ENCODE assay signal across 10 cellular contexts in the genomic region with DNA sequence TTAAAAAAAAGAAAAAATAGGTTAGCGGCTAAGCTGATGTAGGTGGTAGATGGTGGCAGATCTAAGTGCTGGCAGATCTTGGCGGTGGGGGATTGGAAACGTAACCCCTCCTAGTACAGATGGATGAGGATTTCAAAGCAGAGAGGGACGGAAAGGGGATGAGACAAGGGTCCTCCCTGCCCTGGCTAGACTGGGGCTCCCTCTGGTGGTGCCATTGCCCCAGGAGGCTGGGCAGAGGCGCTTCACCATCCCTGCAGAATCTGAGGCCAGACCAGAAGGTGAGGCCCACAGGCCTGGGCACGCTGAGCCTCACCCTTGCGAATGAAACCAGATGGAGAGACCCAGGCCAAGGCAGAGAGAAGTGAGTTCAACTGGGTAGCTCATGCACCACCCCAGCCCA. TPM values are rescaled to one million over a fixed set of nuclear protein-coding genes. Genes with fewer than 3 reads are reported as not detected.
DNase-seq lines count a peak whose midpoint lies in the region; ATAC-seq and TF ChIP-seq lines count a peak whose summit lies in the region.
"Had no signal": no experiment of that assay in that cellular context is flagged by ENCODE, and none has a peak within 500 bp of the region (broad histone marks: within the 10 kb centered on the region; RNA-seq: fewer than 3 reads in every experiment).

No MANE protein-coding gene starts in this region.

- H3K36me3 ChIP-seq in heart left ventricle: no peaks in the 10 kb centered on the region

- 87 to 95% (median 90%) methylated on average over 7 of the region's 7 CpGs for WGBS in heart left ventricle, 4 donors

- H3K9me3 ChIP-seq in heart left ventricle: no peaks in the 10 kb centered on the region

- peaks cover 11% of the 10 kb centered on the region for H3K4me1 Mint-ChIP-seq in type B pancreatic cell (ENCODE audit: unreplicated experiment)
- H3K4me1 Mint-ChIP-seq in activated T-cell treated with anti-CD3 and anti-CD28 coated beads, Interleukin-2, amount 50 U/mL, for 4 hours (ENCODE audit: low read depth): peaks cover 22% of the 10 kb centered on the region

- ATAC-seq in heart left ventricle (no peak), left cardiac atrium (no peak), GM19351 (IDR thresholded peaks at IDR 0.05; ENCODE audit: unreplicated experiment) (no peak), HG03135 (IDR thresholded peaks at IDR 0.05; ENCODE audit: unreplicated experiment) (no peak)
- no peak for ATAC-seq in activated T-cell treated with anti-CD3 and anti-CD28 coated beads, Interleukin-2, amount 50 U/mL, for 4 hours

- H3K27ac Mint-ChIP-seq in type B pancreatic cell: no peak overlapping the region

- H3K4me3 ChIP-seq in heart left ventricle: no peak overlapping the region
- H3K4me3 ChIP-seq in choroid plexus epithelial cell (ENCODE audit: low read depth, low read length): no peak overlapping the region

- no peaks in the 10 kb centered on the region for H3K9me3 Mint-ChIP-seq in type B pancreatic cell
- H3K9me3 Mint-ChIP-seq in activated T-cell treated with anti-CD3 and anti-CD28 coated beads, Interleukin-2, amount 50 U/mL, for 4 hours: no peaks in the 10 kb centered on the region

- H3K27me3 Mint-ChIP-seq in type B pancreatic cell: peaks cover 18% of the 10 kb centered on the region
- peaks cover 3% of the 10 kb centered on the region for H3K27me3 Mint-ChIP-seq in activated T-cell treated with anti-CD3 and anti-CD28 coated beads, Interleukin-2, amount 50 U/mL, for 4 hours (ENCODE audit: low read depth)

- TF ChIP-seq CTCF in heart left ventricle (IDR thresholded peaks at IDR 0.05) (peak in 11 of 12 donors; percentile 6 to 33 (median 12)), choroid plexus epithelial cell (conservative IDR thresholded peaks at IDR 0.05; ENCODE audit: low read depth, low read length) (peak; percentile 68), type B pancreatic cell (conservative IDR thresholded peaks at IDR 0.05) (peak; percentile 60)

- H3K27me3 ChIP-seq in heart left ventricle: peaks cover 0 to 3% (median 0%) of the 10 kb centered on the region in 9 donors

- no peak for TF ChIP-seq POLR2A in heart left ventricle (IDR thresholded peaks at IDR 0.05)

- H3K27ac ChIP-seq in heart left ventricle: no peak overlapping the region

- peaks cover 4 to 17% (median 15%) of the 10 kb centered on the region in 12 donors for H3K4me1 ChIP-seq in heart left ventricle

- DNase-seq in heart left ventricle (no peak), left cardiac atrium (no peak), NAMALWA (ENCODE audit: low spot score) (peak; percentile 37), choroid plexus epithelial cell (ENCODE audit: low read depth) (no peak), type B pancreatic cell (ENCODE audit: extremely low spot score, unreplicated experiment) (no peak)
- DNase-seq in activated T-cell treated with anti-CD3 and anti-CD28 coated beads, Interleukin-2, amount 50 U/mL, for 4 hours: no peak
- DNase-seq: effector CD4-positive, alpha-beta T cell; NCI-H1092 had no signal

- H3K36me3 Mint-ChIP-seq in type B pancreatic cell: peaks cover 4% of the 10 kb centered on the region
- H3K36me3 Mint-ChIP-seq in activated T-cell treated with anti-CD3 and anti-CD28 coated beads, Interleukin-2, amount 50 U/mL, for 4 hours (ENCODE audit: insufficient read depth): no peaks in the 10 kb centered on the region

- intact Hi-C loops in heart left ventricle (cut with DNase I): loop anchor here in 3 of 10 donors (2.0 to 10.0 kb wide), 3 partner anchors 206 to 504 kb away; partner anchors contain the start of gene SNRPE (in 2 of the 3)
- intact Hi-C loops in left cardiac atrium (cut with DNase I): loop anchor here in 1 of 2 donors (10.0 kb wide), 2 partner anchors 112 to 502 kb away; partner anchors contain the start of gene SNRPE

- no peak overlapping the region for H3K4me3 Mint-ChIP-seq in type B pancreatic cell
- H3K4me3 Mint-ChIP-seq in activated T-cell treated with anti-CD3 and anti-CD28 coated beads, Interleukin-2, amount 50 U/mL, for 4 hours: no peak overlapping the region

RNA-seq across cellular contexts. Expression of gene PLEKHA6, which starts 7.0 kb away (rescaled TPM):
- total RNA-seq in heart left ventricle (10 to 100 TPM in 7 of 9 donors, 1 to 10 TPM in 2; 9.1 to 33.2 (median 20.1) TPM), left cardiac atrium (10 to 100 TPM; 14.1 to 19.8 TPM), type B pancreatic cell (ENCODE audit: low replicate concordance) (37.8 and 63.1 TPM in 2 replicates)
- 10 to 100 TPM in 1 of 2 donors, 1 to 10 TPM in 1; 5.2 to 12.8 TPM for polyA plus RNA-seq in heart left ventricle
- total RNA-seq in activated T-cell treated with anti-CD3 and anti-CD28 coated beads, Interleukin-2, amount 50 U/mL, for 4 hours: under 1 TPM; 0.19 to 0.61 (median 0.29) TPM

RNA-seq across cellular contexts. Expression of gene PPP1R15B, which starts 44.9 kb away (rescaled TPM):
- total RNA-seq in heart left ventricle (10 to 100 TPM; 15.8 to 29.8 (median 25.9) TPM), left cardiac atrium (10 to 100 TPM; 22.1 to 37.5 TPM), type B pancreatic cell (ENCODE audit: low replicate concordance) (43.3 and 48.9 TPM in 2 replicates)
- 10 to 100 TPM in 1 of 2 donors, 1 to 10 TPM in 1; 8.1 to 27.9 TPM for polyA plus RNA-seq in heart left ventricle
- 10 to 100 TPM; 71.7 to 80.1 (median 72.9) TPM for total RNA-seq in activated T-cell treated with anti-CD3 and anti-CD28 coated beads, Interleukin-2, amount 50 U/mL, for 4 hours

Comparison
In these comparisons a context has a peak if more than half of its experiments do, and no peak if none do; other contexts are left out.
1. CTCF ChIP-seq: peak in every context shown above with its lines; median percentile 68 in choroid plexus epithelial cell; 60 in type B pancreatic cell; 12 in heart left ventricle.
2. RNA of gene PLEKHA6, which starts 7.0 kb away (total RNA-seq): 37.8 to 63.1 TPM in type B pancreatic cell, 9.1 to 33.2 TPM in heart left ventricle and 14.1 to 19.8 TPM in left cardiac atrium; 0.19 to 0.61 TPM in activated T-cell treated with anti-CD3 and anti-CD28 coated beads, Interleukin-2, amount 50 U/mL, for 4 hours; every median in the first group is over 4 times any median in the second.